In genomic region chr4:103934178-103934789, GRCh38 we compare ENCODE assay signal across 8 cellular contexts.
DNase-seq lines count a peak whose midpoint lies in the region; ATAC-seq and TF ChIP-seq lines count a peak whose summit lies in the region.

No MANE protein-coding gene starts in this region.

- H3K36me3 ChIP-seq in heart right ventricle (no peaks in the 10 kb centered on the region), PC-9 (ENCODE audit: low read depth) (no peaks in the 10 kb centered on the region), osteoblast (ENCODE audit: insufficient read depth, low read length) (no peaks in the 10 kb centered on the region)

- H3K4me3 Mint-ChIP-seq in endothelial cell (ENCODE audit: unreplicated experiment): no peak overlapping the region

- H3K36me3 Mint-ChIP-seq in endothelial cell (ENCODE audit: low read depth, unreplicated experiment): peaks cover 5% of the 10 kb centered on the region

- H3K4me2 ChIP-seq in PC-9 (no peak overlapping the region), osteoblast (ENCODE audit: insufficient read depth, low read length) (no peak overlapping the region)

- H3K4me3 ChIP-seq in heart right ventricle: no peak overlapping the region
- H3K4me3 ChIP-seq in PC-9: no peak overlapping the region
- no peak overlapping the region for H3K4me3 ChIP-seq in osteoblast (ENCODE audit: insufficient read depth, low read length)

- no TSS peak for BruUV-seq in PC-9 (replicated peaks; lab: Mats Ljungman, UMichigan)

- DNase-seq in heart right ventricle: peak in 1 of 2 donors; percentile 14
- no peak for DNase-seq in left cardiac atrium
- DNase-seq in HT-29 (ENCODE audit: low spot score): peak; percentile 78
- DNase-seq in PC-9: no peak
- peak; percentile 18 for DNase-seq in endothelial cell (ENCODE audit: low spot score)
- peak; percentile 52 for DNase-seq in osteoblast (ENCODE audit: insufficient read length, low spot score, missing footprints)
- DNase-seq in stimulated activated naive CD4-positive, alpha-beta T cell (lab: John Stamatoyannopoulos, UW): no peak

- H3K27ac ChIP-seq in heart right ventricle (no peak overlapping the region), PC-9 (no peak overlapping the region), osteoblast (ENCODE audit: low read depth, low read length) (no peak overlapping the region)

- H3K9me3 ChIP-seq in heart right ventricle (peaks cover 0 to 4% (median 0%) of the 10 kb centered on the region in 11 donors), PC-9 (ENCODE audit: insufficient read depth, low read depth) (no peaks in the 10 kb centered on the region), osteoblast (ENCODE audit: low read depth, low read length) (no peaks in the 10 kb centered on the region)

- H3K9me3 Mint-ChIP-seq in endothelial cell (ENCODE audit: unreplicated experiment): peaks cover 5% of the 10 kb centered on the region

- H4K20me1 ChIP-seq in PC-9 (ENCODE audit: insufficient read depth) (no peaks in the 10 kb centered on the region), osteoblast (ENCODE audit: insufficient read depth, low read length) (no peaks in the 10 kb centered on the region)

- no peaks in the 10 kb centered on the region for H3K9me2 ChIP-seq in PC-9 (ENCODE audit: insufficient read depth)

- H3K79me2 ChIP-seq in PC-9 (ENCODE audit: low read depth): no peaks in the 10 kb centered on the region
- H3K79me2 ChIP-seq in osteoblast (ENCODE audit: insufficient read depth, low read length): no peaks in the 10 kb centered on the region

- H3K27ac Mint-ChIP-seq in endothelial cell (ENCODE audit: unreplicated experiment): no peak overlapping the region

- no peaks in the 10 kb centered on the region for H3K4me1 ChIP-seq in heart right ventricle
- H3K4me1 ChIP-seq in PC-9 (replicated peaks; ENCODE audit: insufficient read depth): no peaks in the 10 kb centered on the region
- no peaks in the 10 kb centered on the region for H3K4me1 ChIP-seq in osteoblast (ENCODE audit: insufficient read depth, low read length)

- POLR2A ChIA-PET in PC-9 (lab: Charles Lee; ENCODE audit: unreplicated experiment): no interaction called here

- H3K4me1 Mint-ChIP-seq in endothelial cell (ENCODE audit: unreplicated experiment): no peaks in the 10 kb centered on the region

- 28 to 39% methylated on average over 2 of the region's 2 CpGs for WGBS in heart right ventricle, 2 donors

- CTCF ChIA-PET in PC-9 (lab: Charles Lee): no interaction called here

- intact Hi-C loops in heart right ventricle (cut with DNase I) (loop anchor here in 1 of 10 donors (10.0 kb wide), 1 partner anchor 729 kb away; no protein-coding TSS in a partner anchor), left cardiac atrium (cut with DNase I) (no loop called here), PC-9 (cut with micrococcal nuclease; ENCODE audit: unreplicated experiment) (loop anchor here (5.0 kb wide), 2 partner anchors 732 to 797 kb away; no protein-coding TSS in a partner anchor)

- H2AFZ ChIP-seq in PC-9 (no peak overlapping the region), osteoblast (ENCODE audit: low read length) (no peak overlapping the region)

- TF ChIP-seq CTCF in heart right ventricle (IDR thresholded peaks at IDR 0.05) (peak; percentile 41 to 83 (median 72)), PC-9 (conservative IDR thresholded peaks at IDR 0.05) (peak; percentile 80), endothelial cell (IDR thresholded peaks at IDR 0.05; ENCODE audit: unreplicated experiment) (peak; percentile 83), osteoblast (IDR thresholded peaks at IDR 0.05; ENCODE audit: extremely low read depth, low read depth, low read length) (peak; percentile 68)

- H3F3A ChIP-seq in PC-9 (ENCODE audit: insufficient read depth, low read depth): no peaks in the 10 kb centered on the region

- H3K27me3 ChIP-seq in heart right ventricle: no peaks in the 10 kb centered on the region
- H3K27me3 ChIP-seq in PC-9 (ENCODE audit: insufficient read depth, low read depth): no peaks in the 10 kb centered on the region
- no peaks in the 10 kb centered on the region for H3K27me3 ChIP-seq in osteoblast (ENCODE audit: insufficient read depth, low read length)

- H3K27me3 Mint-ChIP-seq in endothelial cell (ENCODE audit: unreplicated experiment): peaks cover 2% of the 10 kb centered on the region

- ATAC-seq in heart right ventricle (no peak), left cardiac atrium (no peak), GM21526 (IDR thresholded peaks at IDR 0.05; ENCODE audit: low FRiP score, unreplicated experiment) (peak; percentile 78)

Comparison
In these comparisons a context has a peak if more than half of its experiments do, and no peak if none do; other contexts are left out.
1. DNase-seq: peak in HT-29 (single experiment), endothelial cell (single experiment) and osteoblast (single experiment); none in left cardiac atrium (single experiment), PC-9 (0 of 2) and stimulated activated naive CD4-positive, alpha-beta T cell (0 of 6).
2. Peak in every context shown above with its lines, with median percentiles within 50 percentile points of each other: CTCF ChIP-seq.